9 cellular contexts compared by ENCODE assay signal in genomic region chr14:68476212-68476964, GRCh38.
DNase-seq lines count a peak whose midpoint lies in the region; ATAC-seq and TF ChIP-seq lines count a peak whose summit lies in the region.
"Had no signal": no experiment of that assay in that cellular context is flagged by ENCODE, and none has a peak within 500 bp of the region (broad histone marks: within the 10 kb centered on the region; RNA-seq: fewer than 3 reads in every experiment).

No MANE protein-coding gene starts in this region.

- no peak overlapping the region for H3K4me3 ChIP-seq in mammary epithelial cell (replicated peaks in 1 of 3; ENCODE audit: insufficient read depth in 1 of 3, low read depth in 2 of 3, low read length in 3 of 3)
- no peak overlapping the region for H3K4me3 ChIP-seq in liver (ENCODE audit: low read depth in 1 of 3, low read length in 3 of 3)
- no peak overlapping the region for H3K4me3 ChIP-seq in tibial artery
- no peak overlapping the region for H3K4me3 ChIP-seq in CD4-positive, alpha-beta memory T cell (ENCODE audit: low read length in 2 of 2)

- peak; percentile 81 for DNase-seq in Ammon's horn (ENCODE audit: low spot score)
- DNase-seq in HK-2 (ENCODE audit: unreplicated experiment): peak; percentile 73
- DNase-seq in mammary epithelial cell: peak; percentile 93
- peak; percentile 86 to 90 for DNase-seq in tibial artery
- DNase-seq in stimulated activated CD4-positive, alpha-beta T cell treated with anti-CD3 and anti-CD28 coated beads, Interleukin-2, amount 100 ng/mL, for 48 hours: no peak
- no peak for DNase-seq in CD4-positive, alpha-beta memory T cell

- H3K9me3 ChIP-seq in mammary epithelial cell (replicated peaks; ENCODE audit: insufficient read depth, low read length) (no peaks in the 10 kb centered on the region), liver (ENCODE audit: control insufficient read depth in 4 of 4, low read length in 3 of 4) (no peaks in the 10 kb centered on the region), tibial artery (no peaks in the 10 kb centered on the region)
- H3K9me3 ChIP-seq in CD4-positive, alpha-beta memory T cell (ENCODE audit: control insufficient read depth in 1 of 2, low read length in 2 of 2): no peaks in the 10 kb centered on the region

- H3K4me1 ChIP-seq in mammary epithelial cell (ENCODE audit: insufficient read depth, low read length): peaks cover 54% of the 10 kb centered on the region
- peaks cover 8 to 43% (median 21%) of the 10 kb centered on the region in 4 donors for H3K4me1 ChIP-seq in liver (ENCODE audit: control insufficient read depth in 4 of 4, insufficient read depth in 4 of 4, low read length in 3 of 4)
- H3K4me1 ChIP-seq in tibial artery: peaks cover 0 to 6% (median 0%) of the 10 kb centered on the region in 4 donors
- H3K4me1 ChIP-seq in CD4-positive, alpha-beta memory T cell (ENCODE audit: insufficient read depth, low read length): no peaks in the 10 kb centered on the region

- H3K9ac ChIP-seq in mammary epithelial cell (ENCODE audit: insufficient read depth, low read length): peak overlapping the region; percentile 51
- H3K9ac ChIP-seq in liver (ENCODE audit: low read depth in 1 of 2, low read length in 2 of 2): peak overlapping the region in 1 of 2 donors; percentile 57

- BruUV-seq in mammary epithelial cell (replicated peaks; lab: Mats Ljungman, UMichigan): TSS peak; percentile 90

- in situ Hi-C loops in mammary epithelial cell (cut with MboI; ENCODE audit: low sequenced_read_pairs in 2 of 2): no loop called here

- H2AFZ ChIP-seq in mammary epithelial cell (ENCODE audit: low read depth, low read length): peak overlapping the region; percentile 14

- dilution Hi-C loops in mammary epithelial cell (cut with HindIII; ENCODE audit: low sequenced_read_pairs): no loop called here

- 19% methylated on average over 10 of the region's 10 CpGs for WGBS in mammary epithelial cell (ENCODE audit: low coverage, missing lambda C conversion rate)
- 51% methylated on average over 10 of the region's 10 CpGs for WGBS in liver

- peak overlapping the region; percentile 3 for H3K4me2 ChIP-seq in mammary epithelial cell (ENCODE audit: insufficient read depth, low read depth, low read length)

- H3K27me3 ChIP-seq in mammary epithelial cell (ENCODE audit: insufficient read depth, low read length) (no peaks in the 10 kb centered on the region), liver (ENCODE audit: control insufficient read depth in 4 of 4, insufficient read depth in 4 of 4, low read length in 3 of 4) (no peaks in the 10 kb centered on the region), tibial artery (no peaks in the 10 kb centered on the region)
- no peaks in the 10 kb centered on the region for H3K27me3 ChIP-seq in CD4-positive, alpha-beta memory T cell (ENCODE audit: insufficient read depth, low read length)

- H3K27ac ChIP-seq in mammary epithelial cell (ENCODE audit: insufficient read depth, low read depth, low read length) (peak overlapping the region; percentile 95), liver (ENCODE audit: low read depth in 1 of 2, low read length in 2 of 2) (peak overlapping the region; percentile 52 to 62), tibial artery (peak overlapping the region; percentile 46 to 54)
- H3K27ac ChIP-seq in CD4-positive, alpha-beta memory T cell (ENCODE audit: low read depth, low read length): no peak overlapping the region
- H3K27ac ChIP-seq: HL-60 had no signal

- peak; percentile 74 for ATAC-seq in GM19455 (IDR thresholded peaks at IDR 0.05; ENCODE audit: unreplicated experiment)

- H3K27me3 Mint-ChIP-seq in CD4-positive, alpha-beta memory T cell: no peaks in the 10 kb centered on the region

- TF ChIP-seq CTCF in mammary epithelial cell (conservative IDR thresholded peaks at IDR 0.05 in 1 of 2, IDR thresholded peaks at IDR 0.05 in 1 of 2; ENCODE audit: extremely low read depth in 1 of 2, insufficient read depth in 1 of 2, low read depth in 1 of 2, low read length in 2 of 2): no peak
- no peak for TF ChIP-seq CTCF in liver (IDR thresholded peaks at IDR 0.05; ENCODE audit: low read depth, low read length, missing input control)
- TF ChIP-seq CTCF in tibial artery (IDR thresholded peaks at IDR 0.05): no peak

- no peaks in the 10 kb centered on the region for H3K79me2 ChIP-seq in mammary epithelial cell (ENCODE audit: insufficient read depth, low read length)

- no peak overlapping the region for H3K27ac Mint-ChIP-seq in CD4-positive, alpha-beta memory T cell

- POLR2A ChIA-PET in CD4-positive, alpha-beta memory T cell (lab: Charles Lee; ENCODE audit: partially characterized antibody): interaction anchor here (1.1 kb wide), 1 partner anchor 209 kb away, joined by 3 read pairs; no protein-coding TSS in a partner anchor

- H3K36me3 Mint-ChIP-seq in CD4-positive, alpha-beta memory T cell: peaks cover 0 to 4% of the 10 kb centered on the region in 2 donors

- peaks cover 7 to 14% (median 9%) of the 10 kb centered on the region in 4 donors for H3K4me1 Mint-ChIP-seq in CD4-positive, alpha-beta memory T cell

- CTCF ChIA-PET in mammary epithelial cell (lab: Charles Lee; ENCODE audit: low non-redundant PET): interaction anchor here (0.7 kb wide), 1 partner anchor 8 kb away, joined by 3 read pairs; no protein-coding TSS in a partner anchor
- CTCF ChIA-PET in CD4-positive, alpha-beta memory T cell (lab: Charles Lee; ENCODE audit: partially characterized antibody): interaction anchor here (1.1 kb wide), 1 partner anchor 16 kb away, joined by 3 read pairs; no protein-coding TSS in a partner anchor

- intact Hi-C loops in mammary epithelial cell (cut with micrococcal nuclease): loop anchor here (2.0 to 5.0 kb wide), 2 partner anchors 36 to 44 kb away; no protein-coding TSS in a partner anchor
- intact Hi-C loops in tibial artery (cut with DNase I; ENCODE audit: low total_unique reads): no loop called here
- intact Hi-C loops in CD4-positive, alpha-beta memory T cell (cut with micrococcal nuclease): no loop called here

- H3K4me3 Mint-ChIP-seq in CD4-positive, alpha-beta memory T cell: no peak overlapping the region

- no peaks in the 10 kb centered on the region for H4K20me1 ChIP-seq in mammary epithelial cell (ENCODE audit: insufficient read depth, low read length)

- peak; percentile 56 to 59 for TF ChIP-seq RAD21 in liver (IDR thresholded peaks at IDR 0.05)

- H3K9me3 Mint-ChIP-seq in CD4-positive, alpha-beta memory T cell: no peaks in the 10 kb centered on the region

- H3K36me3 ChIP-seq in mammary epithelial cell (ENCODE audit: insufficient read depth, low read length) (no peaks in the 10 kb centered on the region), liver (ENCODE audit: control insufficient read depth in 4 of 4, insufficient read depth in 3 of 4, low read depth in 1 of 4, low read length in 3 of 4) (no peaks in the 10 kb centered on the region), tibial artery (no peaks in the 10 kb centered on the region)
- H3K36me3 ChIP-seq in CD4-positive, alpha-beta memory T cell (ENCODE audit: insufficient read depth, low read length): no peaks in the 10 kb centered on the region

TF ChIP-seq in liver, 16 proteins besides CTCF, POLR2A, EP300 and RAD21:
- TF ChIP-seq HNF4G (IDR thresholded peaks at IDR 0.05) (no peak), EGR1 (IDR thresholded peaks at IDR 0.05; ENCODE audit: low read depth in 2 of 2) (no peak), JUND (IDR thresholded peaks at IDR 0.05) (peak; percentile 28 to 65), ATF3 (IDR thresholded peaks at IDR 0.05) (peak; percentile 75), YY1 (IDR thresholded peaks at IDR 0.05) (peak; percentile 78), REST (IDR thresholded peaks at IDR 0.05) (peak; percentile 73), RXRA (IDR thresholded peaks at IDR 0.05) (peak; percentile 77 to 87), GABPA (IDR thresholded peaks at IDR 0.05 in 1 of 2, conservative IDR thresholded peaks at IDR 0.05 in 1 of 2) (no peak), MAX (IDR thresholded peaks at IDR 0.05) (peak; percentile 77), SP1 (IDR thresholded peaks at IDR 0.05) (peak; percentile 57), HNF4A (conservative IDR thresholded peaks at IDR 0.05) (peak in 1 of 2 donors; percentile 63)

Comparison
In these comparisons a context has a peak if more than half of its experiments do, and no peak if none do; other contexts are left out.
1. DNase-seq: peak in Ammon's horn (single experiment), HK-2 (single experiment), mammary epithelial cell (single experiment) and tibial artery (2 of 2); none in stimulated activated CD4-positive, alpha-beta T cell treated with anti-CD3 and anti-CD28 coated beads, Interleukin-2, amount 100 ng/mL, for 48 hours (0 of 2) and CD4-positive, alpha-beta memory T cell (0 of 5).